In genomic region chr7:93921190-93921585, GRCh38 we compare ENCODE assay signal across 8 cellular contexts. TPM values are rescaled to one million over a fixed set of nuclear protein-coding genes. Genes with fewer than 3 reads are reported as not detected.
DNase-seq lines count a peak whose midpoint lies in the region; ATAC-seq and TF ChIP-seq lines count a peak whose summit lies in the region.
"Had no signal": no experiment of that assay in that cellular context is flagged by ENCODE, and none has a peak within 500 bp of the region (broad histone marks: within the 10 kb centered on the region; RNA-seq: fewer than 3 reads in every experiment).

No MANE protein-coding gene starts in this region.

- H3K9me3 ChIP-seq in ascending aorta: no peaks in the 10 kb centered on the region
- no peaks in the 10 kb centered on the region for H3K9me3 ChIP-seq in stomach smooth muscle (ENCODE audit: control insufficient read depth in 2 of 2, low read length in 2 of 2)

- intact Hi-C loops in ascending aorta (cut with DNase I): no loop called here

- H3K27me3 ChIP-seq in ascending aorta: no peaks in the 10 kb centered on the region
- no peaks in the 10 kb centered on the region for H3K27me3 ChIP-seq in kidney epithelial cell (ENCODE audit: control insufficient read depth, insufficient read depth, low read length)
- H3K27me3 ChIP-seq in stomach smooth muscle (ENCODE audit: control insufficient read depth in 1 of 2, insufficient read depth in 2 of 2, low read length in 2 of 2): no peaks in the 10 kb centered on the region

- DNase-seq in LHCN-M2 (ENCODE audit: low read depth) (peak; percentile 58), ascending aorta (ENCODE audit: low spot score in 2 of 2) (no peak), kidney epithelial cell (ENCODE audit: low read depth) (no peak), inferior parietal cortex (ENCODE audit: extremely low spot score) (no peak)
- DNase-seq: activated T-cell treated with anti-CD3 and anti-CD28 coated beads for 4 hours had no signal

- H3K36me3 ChIP-seq in ascending aorta: no peaks in the 10 kb centered on the region
- H3K36me3 ChIP-seq in kidney epithelial cell (ENCODE audit: control insufficient read depth, insufficient read depth, low read length): no peaks in the 10 kb centered on the region
- H3K36me3 ChIP-seq in stomach smooth muscle (ENCODE audit: control insufficient read depth in 2 of 2, insufficient read depth in 2 of 2, low read length in 2 of 2): no peaks in the 10 kb centered on the region

- H3K4me1 ChIP-seq in ascending aorta (no peaks in the 10 kb centered on the region), stomach smooth muscle (ENCODE audit: control insufficient read depth, insufficient read depth, low read length) (no peaks in the 10 kb centered on the region)

- H3K4me3 ChIP-seq in ascending aorta (peak overlapping the region; percentile 60 to 79), kidney epithelial cell (ENCODE audit: low read depth, low read length) (peak overlapping the region; percentile 45), stomach smooth muscle (ENCODE audit: low read length in 2 of 2) (peak overlapping the region; percentile 59 to 81)

- H3K27ac ChIP-seq in ascending aorta (peak overlapping the region; percentile 82 to 84), stomach smooth muscle (ENCODE audit: low read length) (peak overlapping the region; percentile 80)

- ATAC-seq in HG02970 (IDR thresholded peaks at IDR 0.05; ENCODE audit: low FRiP score, unreplicated experiment): no peak
- no peak for ATAC-seq in HG03378 (IDR thresholded peaks at IDR 0.05; ENCODE audit: unreplicated experiment)

- H3K9ac ChIP-seq in stomach smooth muscle (ENCODE audit: low read length in 2 of 2): peak overlapping the region; percentile 67 to 75

- TF ChIP-seq CTCF in ascending aorta (IDR thresholded peaks at IDR 0.05): no peak
- TF ChIP-seq CTCF in kidney epithelial cell (IDR thresholded peaks at IDR 0.05; ENCODE audit: insufficient read depth, low read length, poor library complexity, severe bottlenecking): no peak

RNA-seq across cellular contexts. Expression of gene GNG11, which starts 0.3 kb away (rescaled TPM):
- total RNA-seq in LHCN-M2 (2014; rRNA removed): 90.1 and 92.7 TPM in 2 replicates
- 46.1 TPM for polyA plus RNA-seq in LHCN-M2 (2012)
- total RNA-seq in ascending aorta: 28.4 TPM
- total RNA-seq in kidney epithelial cell: 12.6 and 14.8 TPM in 2 replicates

RNA-seq across cellular contexts. Expression of gene GNGT1, which starts 14.8 kb away (rescaled TPM):
- not detected in 2 replicates for total RNA-seq in LHCN-M2 (2014; rRNA removed)
- polyA plus RNA-seq in LHCN-M2 (2012): not detected
- total RNA-seq in ascending aorta: not detected
- total RNA-seq in kidney epithelial cell: not detected in 2 replicates

RNA-seq across cellular contexts. Expression of gene TFPI2, which starts 30.6 kb away (rescaled TPM):
- total RNA-seq in LHCN-M2 (2014; rRNA removed) (208 and 253 TPM in 2 replicates), ascending aorta (not detected), kidney epithelial cell (33.7 and 52.9 TPM in 2 replicates)
- polyA plus RNA-seq in LHCN-M2 (2012): 11.3 TPM

Comparison
In these comparisons a context has a peak if more than half of its experiments do, and no peak if none do; other contexts are left out.
1. RNA of gene TFPI2, which starts 30.6 kb away (total RNA-seq): 208 to 253 TPM in LHCN-M2 and 33.7 to 52.9 TPM in kidney epithelial cell; not detected in ascending aorta (single experiment); every median in the first group is over 10 times any median in the second.
2. Peak in every context shown above with its lines, with median percentiles within 50 percentile points of each other: H3K4me3 ChIP-seq.